ENCODE assay signal across 20 cellular contexts in the genomic region with DNA sequence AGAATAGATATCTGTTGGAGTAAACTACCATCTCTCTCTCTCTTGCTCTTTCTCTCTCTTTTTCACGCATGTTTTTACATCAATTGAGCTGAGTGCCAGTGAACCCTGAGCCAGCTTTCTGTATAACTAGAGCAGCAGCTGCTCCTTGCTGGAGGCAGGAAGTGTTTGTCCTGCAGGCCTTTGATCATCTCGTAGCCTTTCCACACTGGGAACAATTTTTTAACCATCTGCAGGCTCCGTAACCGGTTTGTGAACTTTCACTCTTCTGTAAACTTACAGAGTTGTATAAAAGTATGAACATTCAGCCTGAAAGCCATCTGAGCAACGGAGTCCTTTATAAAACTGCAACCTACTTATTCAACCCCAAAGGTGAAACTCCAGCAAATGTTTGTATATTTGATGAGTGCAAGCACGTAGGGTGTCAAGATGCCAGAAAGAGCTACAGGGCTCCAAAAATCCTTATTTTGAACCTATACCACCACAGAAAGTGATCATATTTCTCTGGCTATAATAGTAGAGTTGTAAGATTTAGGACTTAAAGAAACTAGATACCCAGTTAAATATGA.
DNase-seq lines count a peak whose midpoint lies in the region; ATAC-seq, FAIRE-seq and TF ChIP-seq lines count a peak whose summit lies in the region.
"Had no signal": no experiment of that assay in that cellular context is flagged by ENCODE, and none has a peak within 500 bp of the region (broad histone marks: within the 10 kb centered on the region; RNA-seq: fewer than 3 reads in every experiment).

No MANE protein-coding gene starts in this region.

- no peak for TF ChIP-seq CTCF in endodermal cell (conservative IDR thresholded peaks at IDR 0.05)
- no peak for TF ChIP-seq CTCF in prostate gland (IDR thresholded peaks at IDR 0.05)

- H3K36me3 Mint-ChIP-seq in endodermal cell (ENCODE audit: low read depth): no peaks in the 10 kb centered on the region
- H3K36me3 Mint-ChIP-seq: CD8-positive, alpha-beta T cell had no signal

- no peaks in the 10 kb centered on the region for H3K4me1 Mint-ChIP-seq in endodermal cell

- intact Hi-C loops in prostate gland (cut with DNase I) (no loop called here), Right ventricle myocardium inferior (cut with DNase I) (no loop called here)

- peaks cover 1% of the 10 kb centered on the region for H3K9me3 ChIP-seq in endodermal cell (ENCODE audit: control insufficient read depth, low read length)
- H3K9me3 ChIP-seq in prostate gland: no peaks in the 10 kb centered on the region
- H3K9me3 ChIP-seq: HAP-1 had no signal

- peaks cover 1% of the 10 kb centered on the region for H3K9me3 Mint-ChIP-seq in endodermal cell
- H3K9me3 Mint-ChIP-seq: activated T-helper 1 cell treated with anti-CD3 and anti-CD28 coated beads, Interleukin-12 subunit alpha, Interleukin-12 subunit beta, Interleukin-2, Interleukin-4 antibody, amounts not matched to agents 30 ng/mL and 10 ng/mL and 1 ng/mL, durations not matched to agents 14 hours and 24 hours and 36 hours; CD8-positive, alpha-beta T cell; effector memory CD8-positive, alpha-beta T cell had no signal

- H3K27me3 ChIP-seq in endodermal cell (ENCODE audit: control insufficient read depth, insufficient read depth, low read length, poor library complexity, severe bottlenecking): no peaks in the 10 kb centered on the region
- no peaks in the 10 kb centered on the region for H3K27me3 ChIP-seq in prostate gland (replicated peaks; ENCODE audit: insufficient read depth)

- DNase-seq in NCI-H2029 (lab: John Stamatoyannopoulos, UW) (peak; percentile 9), NCI-H2029 treated with DMSO at 0.1 percent for 48 hours (lab: John Stamatoyannopoulos, UW) (no peak), NCI-H2196 (lab: John Stamatoyannopoulos, UW; ENCODE audit: unreplicated experiment) (peak; percentile 19), endodermal cell (no peak), prostate gland (ENCODE audit: low spot score) (peak; percentile 58), urothelium cell line (ENCODE audit: low spot score) (no peak), Right ventricle myocardium inferior (ENCODE audit: missing footprints) (no peak)
- DNase-seq: activated CD4-positive, alpha-beta T cell treated with anti-CD3 and anti-CD28 coated beads, Interleukin-2, amount 50 U/mL, for 1 hour; activated naive CD4-positive, alpha-beta T cell treated with anti-CD3 and anti-CD28 coated beads, Interleukin-2, amount 50 U/mL, for 16 hours; CD8-positive, alpha-beta T cell; effector memory CD8-positive, alpha-beta T cell; foreskin melanocyte; NCI-H774; T-helper 9 cell had no signal

- no peak overlapping the region for H3K9ac ChIP-seq in endodermal cell (ENCODE audit: extremely low read depth, low read length, poor library complexity, severe bottlenecking)

- H3K4me3 Mint-ChIP-seq in endodermal cell: no peak overlapping the region
- H3K4me3 Mint-ChIP-seq: activated T-helper 1 cell treated with anti-CD3 and anti-CD28 coated beads, Interleukin-12 subunit alpha, Interleukin-12 subunit beta, Interleukin-2, Interleukin-4 antibody, amounts not matched to agents 30 ng/mL and 10 ng/mL and 1 ng/mL, durations not matched to agents 14 hours and 24 hours and 36 hours; CD8-positive, alpha-beta T cell; effector memory CD8-positive, alpha-beta T cell had no signal

- H3K27me3 Mint-ChIP-seq in endodermal cell (ENCODE audit: insufficient read depth): peaks cover 3% of the 10 kb centered on the region

- H3K4me3 ChIP-seq in endodermal cell (ENCODE audit: low read length) (no peak overlapping the region), prostate gland (no peak overlapping the region)
- H3K4me3 ChIP-seq: coronary artery, GM12878, HAP-1 had no signal

- no peak overlapping the region for H3K27ac Mint-ChIP-seq in endodermal cell
- H3K27ac Mint-ChIP-seq: activated T-helper 1 cell treated with anti-CD3 and anti-CD28 coated beads, Interleukin-12 subunit alpha, Interleukin-12 subunit beta, Interleukin-2, Interleukin-4 antibody, amounts not matched to agents 30 ng/mL and 10 ng/mL and 1 ng/mL, durations not matched to agents 14 hours and 24 hours and 36 hours; CD8-positive, alpha-beta T cell; effector memory CD8-positive, alpha-beta T cell had no signal

- TF ChIP-seq POLR2A in prostate gland (IDR thresholded peaks at IDR 0.05): no peak

- peak overlapping the region; percentile 24 for H3K27ac ChIP-seq in endodermal cell (ENCODE audit: low read depth, low read length)
- peak overlapping the region; percentile 38 to 44 for H3K27ac ChIP-seq in prostate gland
- H3K27ac ChIP-seq: coronary artery had no signal

- FAIRE-seq in urothelium cell line (lab: Jason Lieb, UNC): no peak
- FAIRE-seq: GM12878 had no signal

- H3K36me3 ChIP-seq in endodermal cell (ENCODE audit: control insufficient read depth, insufficient read depth, low read length) (no peaks in the 10 kb centered on the region), prostate gland (no peaks in the 10 kb centered on the region)
- H3K36me3 ChIP-seq: HAP-1 had no signal

- ATAC-seq in Right ventricle myocardium inferior: no peak
- no peak for ATAC-seq in GM18498 (IDR thresholded peaks at IDR 0.05; ENCODE audit: unreplicated experiment)
- ATAC-seq: CD8-positive, alpha-beta T cell; effector memory CD8-positive, alpha-beta T cell; esophagus mucosa; GM12878 had no signal

- no peaks in the 10 kb centered on the region for H3K4me1 ChIP-seq in endodermal cell (ENCODE audit: control insufficient read depth, insufficient read depth, low read length)
- no peaks in the 10 kb centered on the region for H3K4me1 ChIP-seq in prostate gland (replicated peaks)
- H3K4me1 ChIP-seq: HAP-1 had no signal

- WGBS in endodermal cell (ENCODE audit: insufficient coverage in 1 of 2, insufficient read length in 1 of 2), 2 experiments: 62 to 85% methylated on average over 2 to 6 of the region's 6 CpGs
- WGBS in prostate gland: 8% methylated on average over 6 of the region's 6 CpGs

Comparison
In these comparisons a context has a peak if more than half of its experiments do, and no peak if none do; other contexts are left out.
1. DNase-seq: peak in NCI-H2029 (single experiment), NCI-H2196 (single experiment) and prostate gland (single experiment); none in NCI-H2029 treated with DMSO at 0.1 percent for 48 hours (single experiment), endodermal cell (single experiment), urothelium cell line (single experiment) and Right ventricle myocardium inferior (single experiment).